Comparison of ENCODE assay signal across 8 cellular contexts in genomic region chr4:138910914-138911336, GRCh38.
DNase-seq lines count a peak whose midpoint lies in the region; ATAC-seq and TF ChIP-seq lines count a peak whose summit lies in the region.

No MANE protein-coding gene starts in this region.

- H3K4me1 ChIP-seq in stomach = peaks cover 6 to 33% (median 26%) of the 10 kb centered on the region in 4 donors

- WGBS in stomach, 5 donors = 9 to 22% (median 12%) methylated on average over 11 to 12 of the region's 12 CpGs

- TF ChIP-seq POLR2A in stomach (IDR thresholded peaks at IDR 0.05) = no peak

- TF ChIP-seq EP300 in stomach (IDR thresholded peaks at IDR 0.05) = peak; percentile 16

- H3K4me3 ChIP-seq in cardiac fibroblast (replicated peaks in 1 of 2; ENCODE audit: low read depth in 2 of 2, low read length in 2 of 2) (no peak overlapping the region), stomach (peak overlapping the region in 1 of 4 donors; percentile 1)

- H3K9me3 ChIP-seq in stomach = no peaks in the 10 kb centered on the region

- intact Hi-C loops in stomach (cut with DNase I; ENCODE audit: low total_unique reads) = no loop called here

- no peaks in the 10 kb centered on the region for H3K27me3 ChIP-seq in stomach

- TF ChIP-seq CTCF in cardiac fibroblast (IDR thresholded peaks at IDR 0.05; ENCODE audit: low read depth, low read length) (no peak), stomach (IDR thresholded peaks at IDR 0.05) (no peak), GM20000 (IDR thresholded peaks at IDR 0.05; ENCODE audit: extremely low read depth, missing control alignments) (no peak)

- ATAC-seq in GM18870 (IDR thresholded peaks at IDR 0.05; ENCODE audit: unreplicated experiment) = no peak

- DNase-seq in DMS53 (lab: John Stamatoyannopoulos, UW) = peak; percentile 98
- peak; percentile 89 for DNase-seq in NCI-H2196 treated with DMSO at 0.1 percent for 48 hours (lab: John Stamatoyannopoulos, UW; ENCODE audit: unreplicated experiment)
- peak; percentile 91 to 94 for DNase-seq in cardiac fibroblast (ENCODE audit: low read depth in 2 of 2)
- peak; percentile 90 for DNase-seq in kidney tubule cell (ENCODE audit: low spot score)
- peak; percentile 72 for DNase-seq in stomach
- no peak for DNase-seq in GM20000 (ENCODE audit: low spot score)
- no peak for DNase-seq in germinal center (ENCODE audit: low spot score)

- H3K36me3 ChIP-seq in stomach = no peaks in the 10 kb centered on the region

- peak overlapping the region; percentile 60 to 83 (median 69) for H3K27ac ChIP-seq in stomach

Comparison
In these comparisons a context has a peak if more than half of its experiments do, and no peak if none do; other contexts are left out.
1. DNase-seq: peak in DMS53 (single experiment), NCI-H2196 treated with DMSO at 0.1 percent for 48 hours (single experiment), cardiac fibroblast (2 of 2), kidney tubule cell (single experiment) and stomach (single experiment); none in GM20000 (single experiment) and germinal center (single experiment).